ENCODE assay signal across 18 cellular contexts in the genomic region with DNA sequence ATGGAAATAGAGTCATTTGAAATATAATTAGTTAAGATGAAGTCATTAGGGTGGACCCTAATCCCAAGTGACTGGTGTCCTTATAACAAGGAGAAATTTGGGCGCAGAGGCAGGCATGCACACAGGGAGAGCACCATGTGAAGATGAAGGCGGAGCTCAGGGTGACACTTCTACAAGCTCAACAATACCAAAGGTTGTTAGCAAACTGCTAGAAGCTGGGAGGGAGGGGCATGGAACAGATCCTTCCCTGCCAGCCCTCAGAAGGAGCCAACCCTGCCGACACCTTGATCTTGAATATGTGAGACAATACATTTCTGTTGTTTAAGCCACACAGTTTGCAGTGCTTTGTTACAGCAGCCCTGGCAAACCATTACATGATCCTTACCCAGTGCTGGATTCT. TPM values are rescaled to one million over a fixed set of nuclear protein-coding genes. Genes with fewer than 3 reads are reported as not detected.
DNase-seq lines count a peak whose midpoint lies in the region; ATAC-seq, FAIRE-seq and TF ChIP-seq lines count a peak whose summit lies in the region.
"Had no signal": no experiment of that assay in that cellular context is flagged by ENCODE, and none has a peak within 500 bp of the region (broad histone marks: within the 10 kb centered on the region; RNA-seq: fewer than 3 reads in every experiment).

No MANE protein-coding gene starts in this region.

- H3K27ac Mint-ChIP-seq in activated naive CD4-positive, alpha-beta T cell treated with anti-CD3 and anti-CD28 coated beads, Interleukin-2, amount 50 U/mL, for 72 hours, result no peak overlapping the region
- peak overlapping the region; percentile 85 for H3K27ac Mint-ChIP-seq in activated T-helper 17 cell treated with anti-CD3 and anti-CD28 coated beads, Interleukin-2, amount 50 U/mL, for 72 hours
- H3K27ac Mint-ChIP-seq: B cell; CD8-positive, alpha-beta T cell; HFFc6 had no signal

- H3K9me1 ChIP-seq in IMR-90 (ENCODE audit: insufficient read depth, low read length), result peaks cover 5% of the 10 kb centered on the region

- no peak overlapping the region for H3K14ac ChIP-seq in IMR-90 (replicated peaks; ENCODE audit: low read depth, low read length)

- H2BK20ac ChIP-seq in IMR-90 (ENCODE audit: low read depth, low read length), result 0 out of 2 replicates have a peak overlapping the region, but pooled peaks have one; percentile 10

- TF ChIP-seq RAD21 in IMR-90 (IDR thresholded peaks at IDR 0.05; ENCODE audit: low read length), result no peak

- H4K5ac ChIP-seq in IMR-90 (ENCODE audit: low read depth, low read length), result no peak overlapping the region; the same call in 1 of the 2 replicates

- H2BK5ac ChIP-seq in IMR-90 (ENCODE audit: low read depth, low read length, poor library complexity, severe bottlenecking), result no peak overlapping the region

- H3K36me3 ChIP-seq in IMR-90 (ENCODE audit: control insufficient read depth, insufficient read depth, low read length) (no peaks in the 10 kb centered on the region), small intestine (ENCODE audit: control insufficient read depth in 2 of 2, insufficient read depth in 2 of 2, low read length in 2 of 2) (no peaks in the 10 kb centered on the region)
- H3K36me3 ChIP-seq: BLaER1 treated with 17β-estradiol and CSF1 and Interleukin-3, amounts not matched to agents 10 nM and 100 nM had no signal

- in situ Hi-C loops in IMR-90 (cut with MboI; ENCODE audit: low sequenced_read_pairs), result no loop called here

- no peak overlapping the region for H3K4me2 ChIP-seq in IMR-90 (ENCODE audit: low read depth, low read length)
- H3K4me2 ChIP-seq: BLaER1 treated with 17β-estradiol and CSF1 and Interleukin-3, amounts not matched to agents 10 nM and 100 nM had no signal

- peak overlapping the region; percentile 70 for H3K4me3 Mint-ChIP-seq in activated T-helper 17 cell treated with anti-CD3 and anti-CD28 coated beads, Interleukin-2, amount 50 U/mL, for 72 hours
- H3K4me3 Mint-ChIP-seq: B cell; CD8-positive, alpha-beta T cell; HFFc6 had no signal

- no CpG with 5 or more reads among the region's 3 CpGs for WGBS in IMR-90 (ENCODE audit: extremely low coverage in 2 of 2, insufficient read length in 1 of 2), 2 experiments
- WGBS in small intestine, 3 donors, result 77 to 89% (median 87%) methylated on average over 3 of the region's 3 CpGs

- H4K91ac ChIP-seq in IMR-90 (ENCODE audit: insufficient read depth, low read depth, low read length), result no peak overlapping the region

- peak overlapping the region; percentile 0; the same call in 1 of the 2 replicates for H3K18ac ChIP-seq in IMR-90 (ENCODE audit: low read depth, low read length)

- H3K9me3 Mint-ChIP-seq in activated naive CD4-positive, alpha-beta T cell treated with anti-CD3 and anti-CD28 coated beads, Interleukin-2, amount 50 U/mL, for 72 hours, result no peaks in the 10 kb centered on the region
- no peaks in the 10 kb centered on the region for H3K9me3 Mint-ChIP-seq in activated T-helper 17 cell treated with anti-CD3 and anti-CD28 coated beads, Interleukin-2, amount 50 U/mL, for 72 hours
- H3K9me3 Mint-ChIP-seq: CD8-positive, alpha-beta T cell; HFFc6 had no signal

- H4K20me1 ChIP-seq in IMR-90 (ENCODE audit: insufficient read depth, low read length), result 0 out of 2 replicates have a peak, but pooled peaks cover 3% of the 10 kb centered on the region
- H4K20me1 ChIP-seq: BLaER1 treated with 17β-estradiol and CSF1 and Interleukin-3, amounts not matched to agents 10 nM and 100 nM had no signal

- no peak overlapping the region for H2BK15ac ChIP-seq in IMR-90 (ENCODE audit: low read depth, low read length)

- H3K4me1 Mint-ChIP-seq in activated T-helper 17 cell treated with anti-CD3 and anti-CD28 coated beads, Interleukin-2, amount 50 U/mL, for 72 hours, result peaks cover 34% of the 10 kb centered on the region

- H3K27ac ChIP-seq in IMR-90 (ENCODE audit: insufficient read depth, low read length) (no peak overlapping the region), small intestine (ENCODE audit: low read depth in 1 of 2, low read length in 1 of 2) (no peak overlapping the region)
- H3K27ac ChIP-seq: BLaER1 treated with 17β-estradiol and CSF1 and Interleukin-3, amounts not matched to agents 10 nM and 100 nM had no signal

- H3K79me1 ChIP-seq in IMR-90 (ENCODE audit: low read depth in 1 of 2, low read length in 2 of 2), result no peaks in the 10 kb centered on the region

- H3K9ac ChIP-seq in IMR-90 (ENCODE audit: low read depth, low read length), result no peak overlapping the region
- H3K9ac ChIP-seq: BLaER1 treated with 17β-estradiol and CSF1 and Interleukin-3, amounts not matched to agents 10 nM and 100 nM had no signal

- intact Hi-C loops in IMR-90 (cut with micrococcal nuclease), result no loop called here

- no peak for TF ChIP-seq POLR2A in IMR-90 (IDR thresholded peaks at IDR 0.05; ENCODE audit: low read depth, low read length)

- no peak overlapping the region for H3K56ac ChIP-seq in IMR-90 (ENCODE audit: extremely low read depth, insufficient read depth, low read length)

- H3K9me3 ChIP-seq in IMR-90 (ENCODE audit: control insufficient read depth, insufficient read depth, low read length), result no peaks in the 10 kb centered on the region
- no peaks in the 10 kb centered on the region for H3K9me3 ChIP-seq in small intestine (ENCODE audit: control insufficient read depth, low read depth)
- H3K9me3 ChIP-seq: BLaER1 treated with 17β-estradiol and CSF1 and Interleukin-3, amounts not matched to agents 10 nM and 100 nM had no signal

- peaks cover 0 to 20% of the 10 kb centered on the region in 2 donors for H3K36me3 Mint-ChIP-seq in activated naive CD4-positive, alpha-beta T cell treated with anti-CD3 and anti-CD28 coated beads, Interleukin-2, amount 50 U/mL, for 72 hours
- H3K36me3 Mint-ChIP-seq in activated T-helper 17 cell treated with anti-CD3 and anti-CD28 coated beads, Interleukin-2, amount 50 U/mL, for 72 hours (ENCODE audit: low read depth), result peaks cover 8% of the 10 kb centered on the region
- H3K36me3 Mint-ChIP-seq: CD8-positive, alpha-beta T cell had no signal

- FAIRE-seq in small intestine (lab: Jason Lieb, UNC) (no peak), GM19239 (lab: Jason Lieb, UNC) (no peak)
- FAIRE-seq: HTR-8/SVneo had no signal

- H3K4me3 ChIP-seq in IMR-90 (ENCODE audit: insufficient read depth, low read depth, low read length) (no peak overlapping the region), small intestine (ENCODE audit: low read depth in 1 of 2, low read length in 2 of 2) (no peak overlapping the region)
- H3K4me3 ChIP-seq: BLaER1 treated with 17β-estradiol and CSF1 and Interleukin-3, amounts not matched to agents 10 nM and 100 nM had no signal

- no peaks in the 10 kb centered on the region for H3K27me3 Mint-ChIP-seq in activated T-helper 17 cell treated with anti-CD3 and anti-CD28 coated beads, Interleukin-2, amount 50 U/mL, for 72 hours
- H3K27me3 Mint-ChIP-seq: B cell had no signal

- no peak for DNase-seq in activated naive CD4-positive, alpha-beta T cell treated with anti-CD3 and anti-CD28 coated beads, Interleukin-2, amount 50 U/mL, for 72 hours (ENCODE audit: low spot score in 2 of 2)
- DNase-seq in activated naive CD4-positive, alpha-beta T cell (lab: John Stamatoyannopoulos, UW), result no peak
- DNase-seq in IMR-90, result no peak
- DNase-seq in small intestine, result peak; percentile 34
- no peak for DNase-seq in HuH-7.5 (ENCODE audit: low spot score)
- DNase-seq in GM19239 (ENCODE audit: insufficient read length, low spot score), result no peak
- DNase-seq: Calu3; CD8-positive, alpha-beta T cell; DMS79 treated with DMSO at 0.1 percent for 48 hours; GF-D8; GOT3; H7; HFFc6 had no signal

- dilution Hi-C loops in IMR-90 (cut with HindIII; ENCODE audit: low sequenced_read_pairs, unreplicated experiment), result no loop called here

- H2BK120ac ChIP-seq in IMR-90 (ENCODE audit: low read depth, low read length), result peak overlapping the region; percentile 47; the same call in 1 of the 2 replicates

- POLR2A ChIA-PET in IMR-90 (lab: Charles Lee; ENCODE audit: unreplicated experiment), result no interaction called here

- peak overlapping the region; percentile 17 for H2AFZ ChIP-seq in IMR-90 (replicated peaks; ENCODE audit: low read length, poor library complexity)

- H3K4me1 ChIP-seq in IMR-90 (ENCODE audit: control insufficient read depth, insufficient read depth, low read length) (peaks cover 25% of the 10 kb centered on the region), small intestine (ENCODE audit: control insufficient read depth in 2 of 2, insufficient read depth in 1 of 2, low read depth in 1 of 2, low read length in 1 of 2) (peaks cover 0 to 3% of the 10 kb centered on the region in 2 donors)

- CTCF ChIA-PET in IMR-90 (lab: Yijun Ruan, JAX), result no interaction called here

- H2AK5ac ChIP-seq in IMR-90 (ENCODE audit: low read depth, low read length), result peak overlapping the region; percentile 11; the same call in 1 of the 2 replicates

- no peak for TF ChIP-seq CTCF in IMR-90 (conservative IDR thresholded peaks at IDR 0.05; ENCODE audit: low read depth, low read length)

- H4K8ac ChIP-seq in IMR-90 (ENCODE audit: low read depth in 2 of 2, low read length in 2 of 2), result no peak overlapping the region

- peak overlapping the region; percentile 19; the same call in 1 of the 2 replicates for H3K4ac ChIP-seq in IMR-90 (ENCODE audit: low read depth, low read length)

- H2AK9ac ChIP-seq in IMR-90 (replicated peaks; ENCODE audit: low read depth, low read length, poor library complexity), result no peak overlapping the region

- no TSS peak for BruUV-seq in IMR-90 (replicated peaks; lab: Mats Ljungman, UMichigan)

- peak; percentile 41 to 59 for ATAC-seq in activated naive CD4-positive, alpha-beta T cell treated with anti-CD3 and anti-CD28 coated beads, Interleukin-2, amount 50 U/mL, for 72 hours
- ATAC-seq in IMR-90 (ENCODE audit: low read depth), result no peak
- no peak for ATAC-seq in activated T-helper 17 cell treated with anti-CD3 and anti-CD28 coated beads, Interleukin-2, amount 50 U/mL, for 72 hours (replicated peaks)
- ATAC-seq: CD8-positive, alpha-beta T cell; HCT116 had no signal

- H3K27me3 ChIP-seq in IMR-90 (ENCODE audit: control insufficient read depth, insufficient read depth, low read length) (no peaks in the 10 kb centered on the region), small intestine (ENCODE audit: control insufficient read depth in 2 of 2, insufficient read depth in 2 of 2, low read length in 2 of 2) (no peaks in the 10 kb centered on the region)
- H3K27me3 ChIP-seq: BLaER1 treated with 17β-estradiol and CSF1 and Interleukin-3, amounts not matched to agents 10 nM and 100 nM had no signal

- no peak overlapping the region for H3K23ac ChIP-seq in IMR-90 (ENCODE audit: low read depth, low read length)

TF ChIP-seq in IMR-90, 13 proteins besides CTCF, POLR2A, EP300 and RAD21 (continues in another document):
- TF ChIP-seq BHLHE40 (IDR thresholded peaks at IDR 0.05; ENCODE audit: low read depth, low read length) (no peak), CHD1 (IDR thresholded peaks at IDR 0.05; ENCODE audit: low read depth, low read length) (no peak)

RNA-seq across cellular contexts. Expression of a gene that starts 57.8 kb away (rescaled TPM):
- 100 to 1,000 TPM; 260 to 288 TPM for total RNA-seq in activated naive CD4-positive, alpha-beta T cell treated with anti-CD3 and anti-CD28 coated beads, Interleukin-2, amount 50 U/mL, for 72 hours
- 60.9 and 156 TPM in 2 replicates for total RNA-seq in IMR-90 (2012; rRNA removed)
- polyA plus RNA-seq in IMR-90 (2012; rRNA removed) (70.4 and 83.3 TPM in 2 replicates), small intestine (100 to 1,000 TPM in 1 of 3 donors, 10 to 100 TPM in 2; 46.6 to 140 (median 96.7) TPM)
- 20.1 and 20.2 TPM in 2 replicates for polyA plus RNA-seq in IMR-90 (2012; cell fraction: cytosol; rRNA removed)
- 533 and 1,043 TPM in 2 replicates for polyA plus RNA-seq in IMR-90 (2012; cell fraction: nucleus; rRNA removed; ENCODE audit: low replicate concordance)
- total RNA-seq in activated T-helper 17 cell treated with anti-CD3 and anti-CD28 coated beads, Interleukin-2, amount 50 U/mL, for 72 hours, result 100 to 1,000 TPM; 173 to 194 TPM

Comparison
In these comparisons a context has a peak if more than half of its experiments do, and no peak if none do; other contexts are left out.
1. ATAC-seq: peak in activated naive CD4-positive, alpha-beta T cell treated with anti-CD3 and anti-CD28 coated beads, Interleukin-2, amount 50 U/mL, for 72 hours (2 of 2); none in IMR-90 (single experiment) and activated T-helper 17 cell treated with anti-CD3 and anti-CD28 coated beads, Interleukin-2, amount 50 U/mL, for 72 hours (single experiment).